Comparison of ENCODE assay signal across 20 cellular contexts in genomic region chr21:22225299-22225698, GRCh38.
DNase-seq lines count a peak whose midpoint lies in the region; ATAC-seq and TF ChIP-seq lines count a peak whose summit lies in the region.
"Had no signal": no experiment of that assay in that cellular context is flagged by ENCODE, and none has a peak within 500 bp of the region (broad histone marks: within the 10 kb centered on the region; RNA-seq: fewer than 3 reads in every experiment).

No MANE protein-coding gene starts in this region.

- no peaks in the 10 kb centered on the region for H3K9me3 Mint-ChIP-seq in mesothelial cell of epicardium
- H3K9me3 Mint-ChIP-seq in activated CD8-positive, alpha-beta T cell treated with anti-CD3 and anti-CD28 coated beads for 36 hours: peaks cover 1% of the 10 kb centered on the region

- H3K9me2 ChIP-seq in SU-DHL-6 (replicated peaks; ENCODE audit: insufficient read depth, low read length): no peaks in the 10 kb centered on the region

- H3K4me2 ChIP-seq in DND-41 (ENCODE audit: insufficient read depth, low read length) (no peak overlapping the region), OCI-LY3 (ENCODE audit: low read length) (no peak overlapping the region), SU-DHL-6 (ENCODE audit: low read depth, low read length, poor library complexity, severe bottlenecking) (peak overlapping the region; percentile 97)
- H3K4me2 ChIP-seq: KMS-11 had no signal

- DNase-seq in DND-41 (no peak), mesothelial cell of epicardium (ENCODE audit: low spot score in 2 of 2, unreplicated experiment in 2 of 2) (no peak)
- no peak for DNase-seq in activated CD8-positive, alpha-beta T cell treated with anti-CD3 and anti-CD28 coated beads for 36 hours
- DNase-seq: ACHN; BE2C; C1 segment of cervical spinal cord; CD4-positive, CD25-positive, alpha-beta regulatory T cell; CD8-positive, alpha-beta memory T cell; COR-L47; DMS 273 treated with DMSO at 0.1 percent for 48 hours; DMS53; GM23248; H7; HFFc6 had no signal

- H3K36me3 ChIP-seq in DND-41 (ENCODE audit: insufficient read depth, low read length): no peaks in the 10 kb centered on the region
- peaks cover 37% of the 10 kb centered on the region for H3K36me3 ChIP-seq in OCI-LY3 (replicated peaks; ENCODE audit: low read depth, low read length)
- no peaks in the 10 kb centered on the region for H3K36me3 ChIP-seq in SU-DHL-6 (ENCODE audit: low read length)
- H3K36me3 ChIP-seq: BE2C had no signal

- no peaks in the 10 kb centered on the region for H3K36me3 Mint-ChIP-seq in mesothelial cell of epicardium
- H3K36me3 Mint-ChIP-seq in activated CD8-positive, alpha-beta T cell treated with anti-CD3 and anti-CD28 coated beads for 36 hours (ENCODE audit: low read depth): no peaks in the 10 kb centered on the region
- H3K36me3 Mint-ChIP-seq: CD4-positive, CD25-positive, alpha-beta regulatory T cell; CD8-positive, alpha-beta memory T cell had no signal

- H4K20me1 ChIP-seq in DND-41 (ENCODE audit: insufficient read depth, low read length) (no peaks in the 10 kb centered on the region), OCI-LY3 (ENCODE audit: insufficient read depth, low read length) (no peaks in the 10 kb centered on the region), SU-DHL-6 (ENCODE audit: low read depth, low read length) (no peaks in the 10 kb centered on the region)

- intact Hi-C loops in activated CD8-positive, alpha-beta T cell treated with anti-CD3 and anti-CD28 coated beads for 36 hours (cut with micrococcal nuclease): no loop called here

- H2AFZ ChIP-seq in DND-41 (ENCODE audit: low read depth, low read length) (peak overlapping the region; percentile 36; the same call in 1 of the 2 replicates), OCI-LY3 (ENCODE audit: low read depth, low read length) (no peak overlapping the region), SU-DHL-6 (ENCODE audit: low read depth, low read length, severe bottlenecking) (peak overlapping the region; percentile 44)
- H2AFZ ChIP-seq: GM23248 had no signal

- no peak overlapping the region for H3K4me3 ChIP-seq in DND-41 (ENCODE audit: low read depth in 1 of 2, low read length in 2 of 2)
- H3K4me3 ChIP-seq in OCI-LY3 (ENCODE audit: low read length): no peak overlapping the region
- H3K4me3 ChIP-seq in SU-DHL-6 (ENCODE audit: insufficient read depth, low read length, poor library complexity, severe bottlenecking): peak overlapping the region; percentile 12
- H3K4me3 ChIP-seq: GM23248 had no signal

- peaks cover 30% of the 10 kb centered on the region for H3F3A ChIP-seq in SU-DHL-6 (ENCODE audit: insufficient read depth)

- H3K27ac ChIP-seq in DND-41 (ENCODE audit: low read length) (no peak overlapping the region), OCI-LY3 (ENCODE audit: low read length) (peak overlapping the region; percentile 95), SU-DHL-6 (ENCODE audit: low read depth, low read length) (peak overlapping the region; percentile 96)
- H3K27ac ChIP-seq: GM23248, KMS-11 had no signal

- no peaks in the 10 kb centered on the region for H3K27me3 ChIP-seq in DND-41 (ENCODE audit: insufficient read depth, low read length, poor library complexity)
- no peaks in the 10 kb centered on the region for H3K27me3 ChIP-seq in OCI-LY3 (ENCODE audit: low read depth, low read length)
- H3K27me3 ChIP-seq in SU-DHL-6 (ENCODE audit: low read length): no peaks in the 10 kb centered on the region
- H3K27me3 ChIP-seq: BE2C had no signal

- TF ChIP-seq POLR2A in GM18505 (IDR thresholded peaks at IDR 0.05; ENCODE audit: borderline replicate concordance, extremely low read depth, insufficient read depth, insufficient read length): no peak

- H3K9ac ChIP-seq in DND-41 (ENCODE audit: low read depth, low read length) (no peak overlapping the region), OCI-LY3 (ENCODE audit: low read length) (no peak overlapping the region), SU-DHL-6 (ENCODE audit: low read length) (peak overlapping the region; percentile 24)
- H3K9ac ChIP-seq: GM23248, KMS-11 had no signal

- peak overlapping the region; percentile 39 for H3K27ac Mint-ChIP-seq in mesothelial cell of epicardium
- no peak overlapping the region for H3K27ac Mint-ChIP-seq in activated CD8-positive, alpha-beta T cell treated with anti-CD3 and anti-CD28 coated beads for 36 hours
- H3K27ac Mint-ChIP-seq: CD4-positive, CD25-positive, alpha-beta regulatory T cell; CD8-positive, alpha-beta memory T cell; HFFc6 had no signal

- POLR2A ChIA-PET in activated CD8-positive, alpha-beta T cell treated with anti-CD3 and anti-CD28 coated beads for 36 hours (lab: Charles Lee): interaction anchor here (0.5 kb wide), 1 partner anchor 787 kb away, joined by 3 read pairs; no protein-coding TSS in a partner anchor

- no peaks in the 10 kb centered on the region for H3K9me3 ChIP-seq in DND-41 (ENCODE audit: insufficient read depth, low read length, severe bottlenecking)
- 0 out of 2 replicates have a peak, but pooled peaks cover 8% of the 10 kb centered on the region for H3K9me3 ChIP-seq in OCI-LY3 (ENCODE audit: insufficient read depth, low read length)
- no peaks in the 10 kb centered on the region for H3K9me3 ChIP-seq in SU-DHL-6 (ENCODE audit: insufficient read depth, low read length)
- H3K9me3 ChIP-seq: BE2C had no signal

- H3K4me1 ChIP-seq in DND-41 (ENCODE audit: insufficient read depth, low read length) (peaks cover 7% of the 10 kb centered on the region; the same call in 1 of the 2 replicates), OCI-LY3 (ENCODE audit: low read length) (peaks cover 33% of the 10 kb centered on the region)
- H3K4me1 ChIP-seq: BE2C had no signal

- no peaks in the 10 kb centered on the region for H3K27me3 Mint-ChIP-seq in mesothelial cell of epicardium (ENCODE audit: low read depth)
- no peaks in the 10 kb centered on the region for H3K27me3 Mint-ChIP-seq in activated CD8-positive, alpha-beta T cell treated with anti-CD3 and anti-CD28 coated beads for 36 hours
- H3K27me3 Mint-ChIP-seq: CD4-positive, CD25-positive, alpha-beta regulatory T cell; CD8-positive, alpha-beta memory T cell had no signal

- H3K4me3 Mint-ChIP-seq in mesothelial cell of epicardium: no peak overlapping the region
- H3K4me3 Mint-ChIP-seq in activated CD8-positive, alpha-beta T cell treated with anti-CD3 and anti-CD28 coated beads for 36 hours: no peak overlapping the region
- H3K4me3 Mint-ChIP-seq: CD4-positive, CD25-positive, alpha-beta regulatory T cell; CD8-positive, alpha-beta memory T cell; HFFc6 had no signal

- H3K4me1 Mint-ChIP-seq in mesothelial cell of epicardium: peaks cover 39% of the 10 kb centered on the region
- H3K4me1 Mint-ChIP-seq in activated CD8-positive, alpha-beta T cell treated with anti-CD3 and anti-CD28 coated beads for 36 hours (ENCODE audit: low read depth): peaks cover 7% of the 10 kb centered on the region
- H3K4me1 Mint-ChIP-seq: CD4-positive, CD25-positive, alpha-beta regulatory T cell; CD8-positive, alpha-beta memory T cell had no signal

- H3K79me2 ChIP-seq in DND-41 (ENCODE audit: insufficient read depth, low read length) (no peaks in the 10 kb centered on the region), OCI-LY3 (ENCODE audit: low read length) (no peaks in the 10 kb centered on the region), SU-DHL-6 (ENCODE audit: insufficient read depth, low read length) (no peaks in the 10 kb centered on the region)

- ATAC-seq in DND-41 (ENCODE audit: insufficient read depth, low read depth): no peak
- ATAC-seq in GM18505 (IDR thresholded peaks at IDR 0.05; ENCODE audit: unreplicated experiment): no peak
- no peak for ATAC-seq in activated CD8-positive, alpha-beta T cell treated with anti-CD3 and anti-CD28 coated beads for 36 hours
- ATAC-seq in HG03280 (IDR thresholded peaks at IDR 0.05; ENCODE audit: unreplicated experiment): no peak
- ATAC-seq: HCT116 had no signal

- CTCF ChIA-PET in activated CD8-positive, alpha-beta T cell treated with anti-CD3 and anti-CD28 coated beads for 36 hours (lab: Charles Lee): no interaction called here

- no peak for TF ChIP-seq CTCF in DND-41 (IDR thresholded peaks at IDR 0.05; ENCODE audit: borderline replicate concordance, extremely low read depth, low read length, poor library complexity, severe bottlenecking)
- no peak for TF ChIP-seq CTCF in OCI-LY3 (IDR thresholded peaks at IDR 0.05; ENCODE audit: low read depth, low read length)
- no peak for TF ChIP-seq CTCF in SU-DHL-6 (IDR thresholded peaks at IDR 0.05; ENCODE audit: insufficient read depth, low read length, poor library complexity, severe bottlenecking)
- TF ChIP-seq CTCF in mesothelial cell of epicardium (IDR thresholded peaks at IDR 0.05; ENCODE audit: unreplicated experiment): no peak
- TF ChIP-seq CTCF in activated CD8-positive, alpha-beta T cell treated with anti-CD3 and anti-CD28 coated beads for 36 hours (IDR thresholded peaks at IDR 0.05): no peak
